In the genomic region with DNA sequence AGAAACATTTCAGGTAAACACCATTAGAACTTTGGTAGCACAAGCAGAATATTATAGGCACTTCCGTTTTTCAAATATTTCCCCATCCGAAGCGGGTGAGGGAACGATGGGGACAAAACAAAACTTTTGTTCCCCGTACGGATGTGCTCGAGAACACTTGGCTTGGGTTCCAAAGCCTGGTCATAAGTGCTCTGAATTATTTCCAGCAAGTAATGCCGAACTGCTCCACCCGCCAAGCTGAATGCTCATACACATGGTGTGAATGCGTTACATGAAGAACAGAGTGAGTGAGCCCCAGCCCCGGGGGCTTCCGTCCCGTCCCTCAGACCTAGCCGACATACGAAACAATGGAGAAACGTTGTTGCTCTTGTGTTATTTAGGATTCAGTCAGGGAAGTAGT, we compare ENCODE assay signal across 23 cellular contexts.
DNase-seq lines count a peak whose midpoint lies in the region; ATAC-seq, FAIRE-seq and TF ChIP-seq lines count a peak whose summit lies in the region.
"Had no signal": no experiment of that assay in that cellular context is flagged by ENCODE, and none has a peak within 500 bp of the region (broad histone marks: within the 10 kb centered on the region; RNA-seq: fewer than 3 reads in every experiment).

No MANE protein-coding gene starts in this region.

- TF ChIP-seq EP300 in A549 (IDR thresholded peaks at IDR 0.05) (no peak), esophagus muscularis mucosa (IDR thresholded peaks at IDR 0.05) (no peak), SK-N-SH (IDR thresholded peaks at IDR 0.05; ENCODE audit: borderline replicate concordance in 1 of 2, low read depth in 1 of 2, low read length in 1 of 2) (no peak)

- no peaks in the 10 kb centered on the region for H3K36me3 Mint-ChIP-seq in neural progenitor cell
- H3K36me3 Mint-ChIP-seq: activated naive CD8-positive, alpha-beta T cell; stimulated activated memory B cell treated with anti-CD40 and anti-IgM and Interleukin-4, amounts not matched to agents 10 μg/mL and 1 μg/mL and 100 μg/mL, for 72 hours had no signal

- no peaks in the 10 kb centered on the region for H3K9me2 ChIP-seq in SK-N-SH

- FAIRE-seq in A549 (lab: Jason Lieb, UNC) (no peak), RCC 7860 (lab: Jason Lieb, UNC) (no peak)
- FAIRE-seq: A204.1, GM19239, K562, urothelium cell line had no signal

- TF ChIP-seq CTCF in A549 (IDR thresholded peaks at IDR 0.05) = no peak
- TF ChIP-seq CTCF in esophagus muscularis mucosa (IDR thresholded peaks at IDR 0.05) = no peak
- no peak for TF ChIP-seq CTCF in neural progenitor cell (IDR thresholded peaks at IDR 0.05)
- no peak for TF ChIP-seq CTCF in SK-N-SH (IDR thresholded peaks at IDR 0.05)

- H3K9ac ChIP-seq in neural progenitor cell = no peak overlapping the region
- no peak overlapping the region for H3K9ac ChIP-seq in SK-N-SH

- TF ChIP-seq POLR2A in A549 (IDR thresholded peaks at IDR 0.05; ENCODE audit: low read length) (no peak), esophagus muscularis mucosa (IDR thresholded peaks at IDR 0.05; ENCODE audit: low read depth) (no peak)

- 32% methylated on average over 16 of the region's 16 CpGs for WGBS in A549 (ENCODE audit: missing lambda C conversion rate)
- 73% methylated on average over 16 of the region's 16 CpGs for WGBS in esophagus muscularis mucosa
- WGBS in SK-N-SH (ENCODE audit: low lambda C conversion rate) = 8% methylated on average over 16 of the region's 16 CpGs

- ATAC-seq in A549 = no peak; a peak in 1 of 6 replicates
- no peak for ATAC-seq in HG03354 (IDR thresholded peaks at IDR 0.05; ENCODE audit: poor library complexity, severe bottlenecking, unreplicated experiment)
- ATAC-seq: K562; left lobe of liver; stimulated activated memory B cell treated with anti-CD40 and anti-IgM and Interleukin-4, amounts not matched to agents 10 μg/mL and 1 μg/mL and 100 μg/mL, for 72 hours had no signal

- H3F3A ChIP-seq in neural progenitor cell (ENCODE audit: low read depth) (no peaks in the 10 kb centered on the region), SK-N-SH (replicated peaks; ENCODE audit: insufficient read depth) (no peaks in the 10 kb centered on the region)

- CTCF ChIA-PET in A549 (lab: Yijun Ruan, JAX) = no interaction called here
- CTCF ChIA-PET in SK-N-SH (lab: Yijun Ruan, JAX) = interaction anchor here (0.7 kb wide), 1 partner anchor 642 kb away, joined by 3 read pairs; no protein-coding TSS in a partner anchor

- H3K27ac Mint-ChIP-seq in neural progenitor cell = peak overlapping the region; percentile 80
- H3K27ac Mint-ChIP-seq: activated CD4-positive, alpha-beta memory T cell treated with anti-CD3 and anti-CD28 coated beads, Interleukin-2, amount 10 ng/mL, durations not matched to agents 7 days and 5 days; activated naive CD8-positive, alpha-beta T cell; activated T-cell treated with anti-CD3 and anti-CD28 coated beads, Interleukin-2, amount 50 U/mL, for 24 hours; CD4-positive, alpha-beta T cell; stimulated activated memory B cell treated with anti-CD40 and anti-IgM and Interleukin-4, amounts not matched to agents 10 μg/mL and 1 μg/mL and 100 μg/mL, for 72 hours had no signal

- no peaks in the 10 kb centered on the region for H3K36me3 ChIP-seq in esophagus muscularis mucosa
- H3K36me3 ChIP-seq in neural progenitor cell = no peaks in the 10 kb centered on the region
- H3K36me3 ChIP-seq in SK-N-SH (replicated peaks in 1 of 2; ENCODE audit: control insufficient read depth in 1 of 2, insufficient read depth in 2 of 2, low read length in 1 of 2) = no peaks in the 10 kb centered on the region

- no peak for TF ChIP-seq RAD21 in A549 (conservative IDR thresholded peaks at IDR 0.05 in 1 of 2, IDR thresholded peaks at IDR 0.05 in 1 of 2)
- TF ChIP-seq RAD21 in SK-N-SH (IDR thresholded peaks at IDR 0.05; ENCODE audit: low read length) = no peak

- H3K4me1 ChIP-seq in A549 (no peaks in the 10 kb centered on the region), esophagus muscularis mucosa (peaks cover 0 to 8% (median 6%) of the 10 kb centered on the region in 4 donors), neural progenitor cell (no peaks in the 10 kb centered on the region), SK-N-SH (ENCODE audit: control insufficient read depth in 1 of 2, insufficient read depth in 2 of 2, low read depth in 1 of 2, low read length in 1 of 2) (no peaks in the 10 kb centered on the region)

- H3K27me3 Mint-ChIP-seq in neural progenitor cell (ENCODE audit: insufficient read depth, low read depth) = peaks cover 3% of the 10 kb centered on the region
- H3K27me3 Mint-ChIP-seq: activated CD4-positive, alpha-beta memory T cell treated with anti-CD3 and anti-CD28 coated beads, Interleukin-2, amount 10 ng/mL, durations not matched to agents 7 days and 5 days; activated naive CD8-positive, alpha-beta T cell; activated T-cell treated with anti-CD3 and anti-CD28 coated beads, Interleukin-2, amount 50 U/mL, for 24 hours; CD4-positive, alpha-beta T cell; central memory CD8-positive, alpha-beta T cell; stimulated activated memory B cell treated with anti-CD40 and anti-IgM and Interleukin-4, amounts not matched to agents 10 μg/mL and 1 μg/mL and 100 μg/mL, for 72 hours had no signal

- H3K9me3 ChIP-seq in A549 = no peaks in the 10 kb centered on the region; the same call in 1 of the 3 replicates
- no peaks in the 10 kb centered on the region for H3K9me3 ChIP-seq in esophagus muscularis mucosa
- H3K9me3 ChIP-seq in neural progenitor cell (ENCODE audit: low read depth) = no peaks in the 10 kb centered on the region
- no peaks in the 10 kb centered on the region for H3K9me3 ChIP-seq in SK-N-SH

- H2AFZ ChIP-seq in neural progenitor cell (replicated peaks) = no peak overlapping the region
- no peak overlapping the region for H2AFZ ChIP-seq in SK-N-SH (ENCODE audit: low read depth)

- H3K4me3 Mint-ChIP-seq in neural progenitor cell = no peak overlapping the region
- H3K4me3 Mint-ChIP-seq: activated CD4-positive, alpha-beta memory T cell treated with anti-CD3 and anti-CD28 coated beads, Interleukin-2, amount 10 ng/mL, durations not matched to agents 7 days and 5 days; activated naive CD8-positive, alpha-beta T cell; activated T-cell treated with anti-CD3 and anti-CD28 coated beads, Interleukin-2, amount 50 U/mL, for 24 hours; CD4-positive, alpha-beta T cell; central memory CD8-positive, alpha-beta T cell; stimulated activated memory B cell treated with anti-CD40 and anti-IgM and Interleukin-4, amounts not matched to agents 10 μg/mL and 1 μg/mL and 100 μg/mL, for 72 hours had no signal

- H3K27me3 ChIP-seq in esophagus muscularis mucosa = no peaks in the 10 kb centered on the region
- no peaks in the 10 kb centered on the region for H3K27me3 ChIP-seq in neural progenitor cell
- H3K27me3 ChIP-seq in SK-N-SH (ENCODE audit: insufficient read depth) = no peaks in the 10 kb centered on the region

- H3K4me2 ChIP-seq in A549 (peak overlapping the region; percentile 36; the same call in 1 of the 3 replicates), neural progenitor cell (no peak overlapping the region), SK-N-SH (no peak overlapping the region)

- peaks cover 16% of the 10 kb centered on the region for H3K4me1 Mint-ChIP-seq in neural progenitor cell
- H3K4me1 Mint-ChIP-seq: activated CD4-positive, alpha-beta memory T cell treated with anti-CD3 and anti-CD28 coated beads, Interleukin-2, amount 10 ng/mL, durations not matched to agents 7 days and 5 days; central memory CD8-positive, alpha-beta T cell; stimulated activated memory B cell treated with anti-CD40 and anti-IgM and Interleukin-4, amounts not matched to agents 10 μg/mL and 1 μg/mL and 100 μg/mL, for 72 hours had no signal

- no peak overlapping the region for H3K27ac ChIP-seq in A549
- no peak overlapping the region for H3K27ac ChIP-seq in esophagus muscularis mucosa (replicated peaks in 1 of 4)
- no peak overlapping the region for H3K27ac ChIP-seq in neural progenitor cell
- no peak overlapping the region for H3K27ac ChIP-seq in SK-N-SH (ENCODE audit: low read depth in 2 of 2, low read length in 1 of 2)

- DNase-seq in A549 (ENCODE audit: low read depth in 1 of 2, low spot score in 1 of 2) (no peak), NOMO-1 (lab: John Stamatoyannopoulos, UW; ENCODE audit: unreplicated experiment in 2 of 2) (peak; percentile 35 to 44), esophagus muscularis mucosa (ENCODE audit: extremely low spot score) (no peak), neural progenitor cell (ENCODE audit: low spot score) (no peak), kidney glomerular epithelial cell (lab: John Stamatoyannopoulos, UW) (no peak), SK-N-SH (no peak), RCC 7860 (ENCODE audit: low spot score) (no peak)
- DNase-seq: activated CD4-positive, alpha-beta memory T cell treated with anti-CD3 and anti-CD28 coated beads, Interleukin-2, amount 10 ng/mL, durations not matched to agents 7 days and 5 days; activated T-cell treated with anti-CD3 and anti-CD28 coated beads, Interleukin-2, amount 50 U/mL, for 24 hours; CD4-positive, alpha-beta T cell; H7; NCI-H2171 treated with DMSO at 0.1 percent for 48 hours; NCI-H748 treated with DMSO at 0.1 percent for 48 hours; stimulated activated CD4-positive, alpha-beta T cell treated with anti-CD3 and anti-CD28 coated beads, Interleukin-12 subunit alpha, Interleukin-12 subunit beta, amount 100 ng/mL, for 4 hours had no signal

- POLR2A ChIA-PET in A549 (lab: Yijun Ruan, JAX) (no interaction called here), SK-N-SH (lab: Yijun Ruan, JAX) (no interaction called here)

- H3K79me2 ChIP-seq in neural progenitor cell (ENCODE audit: low read depth) (no peaks in the 10 kb centered on the region), SK-N-SH (ENCODE audit: insufficient read depth) (no peaks in the 10 kb centered on the region)

- H4K20me1 ChIP-seq in neural progenitor cell (ENCODE audit: low read depth) (no peaks in the 10 kb centered on the region), SK-N-SH (ENCODE audit: insufficient read depth) (no peaks in the 10 kb centered on the region)

- no peaks in the 10 kb centered on the region for H3K9me3 Mint-ChIP-seq in neural progenitor cell

- H3K4me3 ChIP-seq in A549 (no peak overlapping the region), esophagus muscularis mucosa (peak overlapping the region; percentile 18 to 27 (median 24)), neural progenitor cell (no peak overlapping the region), SK-N-SH (ENCODE audit: low read depth in 2 of 2, low read length in 1 of 2) (peak overlapping the region in 1 of 2 experiments; percentile 26; a peak in 1 of 4 replicates)
- H3K4me3 ChIP-seq: K562 had no signal

- intact Hi-C loops in esophagus muscularis mucosa (cut with DNase I) = no loop called here

TF ChIP-seq in SK-N-SH, 30 proteins besides CTCF, POLR2A, EP300 and RAD21 (continues in another document):
- no peak for TF ChIP-seq TCF12 (IDR thresholded peaks at IDR 0.05)
- TF ChIP-seq JUND (IDR thresholded peaks at IDR 0.05) = no peak
- TF ChIP-seq YY1 (IDR thresholded peaks at IDR 0.05; ENCODE audit: low read depth) = no peak

Comparison
In these comparisons a context has a peak if more than half of its experiments do, and no peak if none do; other contexts are left out.
1. DNase-seq: peak in NOMO-1 (2 of 2); none in A549 (0 of 2), esophagus muscularis mucosa (single experiment), neural progenitor cell (single experiment), kidney glomerular epithelial cell (single experiment), SK-N-SH (single experiment) and RCC 7860 (single experiment).
2. H3K4me3 ChIP-seq: peak in esophagus muscularis mucosa (4 of 4); none in A549 (single experiment) and neural progenitor cell (single experiment).